1 cellular context compared by ENCODE assay signal in the genomic region with DNA sequence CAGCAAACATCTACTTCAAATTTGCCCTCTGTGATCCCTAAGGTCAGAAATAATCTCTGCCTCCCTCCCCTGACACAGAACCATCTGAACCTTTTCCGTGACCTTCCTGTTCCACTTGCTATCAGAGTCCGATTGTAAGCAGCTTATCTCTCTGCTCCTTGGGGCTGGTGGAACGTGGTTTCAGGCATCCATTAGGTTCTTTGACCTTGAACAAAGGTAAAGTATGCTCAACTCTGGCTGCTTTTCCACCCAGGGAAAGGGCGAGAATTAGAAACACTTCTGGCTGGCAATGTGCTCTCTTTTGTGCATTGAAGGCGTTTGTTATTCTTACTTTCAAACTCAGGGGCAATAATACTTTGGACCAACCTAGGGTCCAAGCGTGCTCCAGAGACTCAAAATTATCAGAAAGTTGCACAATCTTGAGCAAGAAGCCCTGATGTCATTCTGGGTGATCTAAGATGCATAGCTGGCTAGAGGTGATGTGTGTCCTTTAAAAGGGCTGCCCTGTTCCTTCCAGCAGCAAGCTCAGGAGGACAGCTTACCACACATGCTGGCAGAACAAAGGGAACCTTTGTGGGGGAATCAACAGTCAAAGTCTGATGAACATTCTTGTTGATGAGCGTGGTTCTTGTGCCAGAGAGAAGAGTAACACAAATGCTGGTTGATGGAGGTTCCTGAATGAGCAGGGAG.
TF ChIP-seq lines count a peak whose summit lies in the region.

No MANE protein-coding gene starts in this region.

TF ChIP-seq in HepG2, 621 proteins besides CTCF, POLR2A, EP300 and RAD21 (continued from another document and continues in another):
- TF ChIP-seq, protein P1, sequence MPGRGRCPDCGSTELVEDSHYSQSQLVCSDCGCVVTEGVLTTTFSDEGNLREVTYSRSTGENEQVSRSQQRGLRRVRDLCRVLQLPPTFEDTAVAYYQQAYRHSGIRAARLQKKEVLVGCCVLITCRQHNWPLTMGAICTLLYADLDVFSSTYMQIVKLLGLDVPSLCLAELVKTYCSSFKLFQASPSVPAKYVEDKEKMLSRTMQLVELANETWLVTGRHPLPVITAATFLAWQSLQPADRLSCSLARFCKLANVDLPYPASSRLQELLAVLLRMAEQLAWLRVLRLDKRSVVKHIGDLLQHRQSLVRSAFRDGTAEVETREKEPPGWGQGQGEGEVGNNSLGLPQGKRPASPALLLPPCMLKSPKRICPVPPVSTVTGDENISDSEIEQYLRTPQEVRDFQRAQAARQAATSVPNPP (CRISPR knock-in tag; IDR thresholded peaks at IDR 0.05), result 0 out of 2 replicates have a peak, but pooled peaks have one; percentile 29
- TF ChIP-seq KAT2B (IDR thresholded peaks at IDR 0.05; ENCODE audit: borderline replicate concordance, low read depth, low read length) (no peak), HDAC2 (CRISPR knock-in tag; IDR thresholded peaks at IDR 0.05) (peak; percentile 80), CREBL2 (CRISPR knock-in tag; IDR thresholded peaks at IDR 0.05; ENCODE audit: borderline replicate concordance) (no peak), ZMYM3 (CRISPR knock-in tag; IDR thresholded peaks at IDR 0.05) (peak; percentile 79), NFAT5 (CRISPR knock-in tag; IDR thresholded peaks at IDR 0.05) (no peak), ZNF441 (CRISPR knock-in tag; IDR thresholded peaks at IDR 0.05; ENCODE audit: borderline replicate concordance) (peak; percentile 56; the same call in 1 of the 2 replicates), SAP130 (CRISPR knock-in tag; IDR thresholded peaks at IDR 0.05; ENCODE audit: low read depth) (peak; percentile 12; the same call in 1 of the 2 replicates), DPF2 (CRISPR knock-in tag; IDR thresholded peaks at IDR 0.05; ENCODE audit: borderline replicate concordance, low read depth) (peak; percentile 76), HOXA7 (CRISPR knock-in tag; IDR thresholded peaks at IDR 0.05) (no peak), NR1H2 (CRISPR knock-in tag; IDR thresholded peaks at IDR 0.05; ENCODE audit: borderline replicate concordance, low read depth) (no peak), GTF2F1 (IDR thresholded peaks at IDR 0.05; ENCODE audit: low read length) (no peak), ZIK1 (CRISPR knock-in tag; IDR thresholded peaks at IDR 0.05; ENCODE audit: borderline replicate concordance, low read depth) (no peak), RXRB (CRISPR knock-in tag; IDR thresholded peaks at IDR 0.05; ENCODE audit: borderline replicate concordance) (peak; percentile 42), ZNF629 (CRISPR knock-in tag; conservative IDR thresholded peaks at IDR 0.05) (no peak), MED1 (CRISPR knock-in tag; IDR thresholded peaks at IDR 0.05) (peak; percentile 68), MXD4 (CRISPR knock-in tag; IDR thresholded peaks at IDR 0.05) (no peak), IRF2 (CRISPR knock-in tag; IDR thresholded peaks at IDR 0.05) (peak; percentile 54; the same call in 1 of the 2 replicates), MEF2D (CRISPR knock-in tag; IDR thresholded peaks at IDR 0.05) (peak; percentile 90), SOX13 (IDR thresholded peaks at IDR 0.05) (no peak), SOX13 (CRISPR knock-in tag; conservative IDR thresholded peaks at IDR 0.05 in 1 of 2, IDR thresholded peaks at IDR 0.05 in 1 of 2) (peak in 1 of 2 experiments; percentile 74; a peak in 2 of 4 replicates), PCBP1 (IDR thresholded peaks at IDR 0.05; ENCODE audit: borderline replicate concordance, low read depth, low read length) (no peak), CREM (IDR thresholded peaks at IDR 0.05) (peak; percentile 57), CREM (CRISPR knock-in tag; IDR thresholded peaks at IDR 0.05) (no peak), ZNF331 (CRISPR knock-in tag; IDR thresholded peaks at IDR 0.05) (peak; percentile 17; the same call in 1 of the 2 replicates), ASH2L (IDR thresholded peaks at IDR 0.05; ENCODE audit: insufficient read length, low read depth, low read length) (peak; percentile 85), ZFP36L2 (CRISPR knock-in tag; IDR thresholded peaks at IDR 0.05) (no peak), BCL6 (CRISPR knock-in tag; IDR thresholded peaks at IDR 0.05) (peak; percentile 36), SOX6 (IDR thresholded peaks at IDR 0.05) (no peak), SOX6 (CRISPR knock-in tag; IDR thresholded peaks at IDR 0.05) (peak; percentile 73), ZC3H13 (CRISPR knock-in tag; IDR thresholded peaks at IDR 0.05) (peak; percentile 53; the same call in 1 of the 2 replicates), ZFX (CRISPR knock-in tag; IDR thresholded peaks at IDR 0.05; ENCODE audit: low read depth) (no peak), ARNTL (CRISPR knock-in tag; IDR thresholded peaks at IDR 0.05) (peak; percentile 53; the same call in 1 of the 2 replicates), ESRRA (CRISPR knock-in tag; IDR thresholded peaks at IDR 0.05; ENCODE audit: low read depth) (peak; percentile 92), ZNF607 (CRISPR knock-in tag; IDR thresholded peaks at IDR 0.05; ENCODE audit: borderline replicate concordance) (0 out of 2 replicates have a peak, but pooled peaks have one; percentile 31), SATB2 (CRISPR knock-in tag; IDR thresholded peaks at IDR 0.05) (no peak), ZNF512B (CRISPR knock-in tag; IDR thresholded peaks at IDR 0.05; ENCODE audit: borderline replicate concordance) (peak; percentile 68; the same call in 1 of the 2 replicates), SNAPC5 (CRISPR knock-in tag; IDR thresholded peaks at IDR 0.05; ENCODE audit: borderline replicate concordance) (0 out of 2 replicates have a peak, but pooled peaks have one; percentile 23), NCOR1 (IDR thresholded peaks at IDR 0.05; ENCODE audit: borderline replicate concordance, low read length) (peak; percentile 66), TGIF2 (CRISPR knock-in tag; IDR thresholded peaks at IDR 0.05) (no peak), ARID3A (IDR thresholded peaks at IDR 0.05; ENCODE audit: low read depth, low read length) (0 out of 2 replicates have a peak, but pooled peaks have one; percentile 9), ZSCAN25 (CRISPR knock-in tag; IDR thresholded peaks at IDR 0.05) (0 out of 2 replicates have a peak, but pooled peaks have one; percentile 67), HNF4G (IDR thresholded peaks at IDR 0.05; ENCODE audit: borderline replicate concordance, low read depth, low read length) (peak; percentile 49), HNF4G (CRISPR knock-in tag; IDR thresholded peaks at IDR 0.05; ENCODE audit: borderline replicate concordance, low read depth) (peak; percentile 34; the same call in 1 of the 2 replicates)
- TF ChIP-seq, protein P2, sequence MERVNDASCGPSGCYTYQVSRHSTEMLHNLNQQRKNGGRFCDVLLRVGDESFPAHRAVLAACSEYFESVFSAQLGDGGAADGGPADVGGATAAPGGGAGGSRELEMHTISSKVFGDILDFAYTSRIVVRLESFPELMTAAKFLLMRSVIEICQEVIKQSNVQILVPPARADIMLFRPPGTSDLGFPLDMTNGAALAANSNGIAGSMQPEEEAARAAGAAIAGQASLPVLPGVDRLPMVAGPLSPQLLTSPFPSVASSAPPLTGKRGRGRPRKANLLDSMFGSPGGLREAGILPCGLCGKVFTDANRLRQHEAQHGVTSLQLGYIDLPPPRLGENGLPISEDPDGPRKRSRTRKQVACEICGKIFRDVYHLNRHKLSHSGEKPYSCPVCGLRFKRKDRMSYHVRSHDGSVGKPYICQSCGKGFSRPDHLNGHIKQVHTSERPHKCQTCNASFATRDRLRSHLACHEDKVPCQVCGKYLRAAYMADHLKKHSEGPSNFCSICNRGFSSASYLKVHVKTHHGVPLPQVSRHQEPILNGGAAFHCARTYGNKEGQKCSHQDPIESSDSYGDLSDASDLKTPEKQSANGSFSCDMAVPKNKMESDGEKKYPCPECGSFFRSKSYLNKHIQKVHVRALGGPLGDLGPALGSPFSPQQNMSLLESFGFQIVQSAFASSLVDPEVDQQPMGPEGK (CRISPR knock-in tag; IDR thresholded peaks at IDR 0.05), result peak; percentile 36; the same call in 1 of the 2 replicates
- TF ChIP-seq, protein P3, sequence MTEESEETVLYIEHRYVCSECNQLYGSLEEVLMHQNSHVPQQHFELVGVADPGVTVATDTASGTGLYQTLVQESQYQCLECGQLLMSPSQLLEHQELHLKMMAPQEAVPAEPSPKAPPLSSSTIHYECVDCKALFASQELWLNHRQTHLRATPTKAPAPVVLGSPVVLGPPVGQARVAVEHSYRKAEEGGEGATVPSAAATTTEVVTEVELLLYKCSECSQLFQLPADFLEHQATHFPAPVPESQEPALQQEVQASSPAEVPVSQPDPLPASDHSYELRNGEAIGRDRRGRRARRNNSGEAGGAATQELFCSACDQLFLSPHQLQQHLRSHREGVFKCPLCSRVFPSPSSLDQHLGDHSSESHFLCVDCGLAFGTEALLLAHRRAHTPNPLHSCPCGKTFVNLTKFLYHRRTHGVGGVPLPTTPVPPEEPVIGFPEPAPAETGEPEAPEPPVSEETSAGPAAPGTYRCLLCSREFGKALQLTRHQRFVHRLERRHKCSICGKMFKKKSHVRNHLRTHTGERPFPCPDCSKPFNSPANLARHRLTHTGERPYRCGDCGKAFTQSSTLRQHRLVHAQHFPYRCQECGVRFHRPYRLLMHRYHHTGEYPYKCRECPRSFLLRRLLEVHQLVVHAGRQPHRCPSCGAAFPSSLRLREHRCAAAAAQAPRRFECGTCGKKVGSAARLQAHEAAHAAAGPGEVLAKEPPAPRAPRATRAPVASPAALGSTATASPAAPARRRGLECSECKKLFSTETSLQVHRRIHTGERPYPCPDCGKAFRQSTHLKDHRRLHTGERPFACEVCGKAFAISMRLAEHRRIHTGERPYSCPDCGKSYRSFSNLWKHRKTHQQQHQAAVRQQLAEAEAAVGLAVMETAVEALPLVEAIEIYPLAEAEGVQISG (CRISPR knock-in tag; IDR thresholded peaks at IDR 0.05), result peak; percentile 31; the same call in 1 of the 2 replicates
